Comparison of ENCODE assay signal across 8 cellular contexts in genomic region chr12:54000105-54000773, GRCh38. TPM values are rescaled to one million over a fixed set of nuclear protein-coding genes. Genes with fewer than 3 reads are reported as not detected.
A peak's percentile ranks its signal among the peaks of the same experiment; 100 is the strongest.
DNase-seq lines count a peak whose midpoint lies in the region; ATAC-seq and TF ChIP-seq lines count a peak whose summit lies in the region.

Gene HOXC9 (plus strand): TSS chr12:54000161. CDS start chr12:54000189, 28 bp downstream.

- no peaks in the 10 kb centered on the region for H3K36me3 ChIP-seq in kidney epithelial cell (ENCODE audit: control insufficient read depth, insufficient read depth, low read length)

- peak within 1 kb of the TSS; percentile 39 for H3K4me3 Mint-ChIP-seq in activated naive CD4-positive, alpha-beta T cell treated with anti-CD3 and anti-CD28 coated beads for 36 hours
- H3K4me3 Mint-ChIP-seq in activated T-helper 17 cell treated with anti-CD3 and anti-CD28 coated beads, Interleukin-2, amount 50 U/mL, for 72 hours: peak within 1 kb of the TSS; percentile 17
- peak within 1 kb of the TSS; percentile 85 for H3K4me3 Mint-ChIP-seq in type B pancreatic cell

- H3K27me3 ChIP-seq in kidney epithelial cell (ENCODE audit: control insufficient read depth, insufficient read depth, low read length): peaks cover 33% of the 10 kb centered on the region

- H3K36me3 Mint-ChIP-seq in activated naive CD4-positive, alpha-beta T cell treated with anti-CD3 and anti-CD28 coated beads for 36 hours (ENCODE audit: low read depth): no peaks in the 10 kb centered on the region
- no peaks in the 10 kb centered on the region for H3K36me3 Mint-ChIP-seq in activated T-helper 17 cell treated with anti-CD3 and anti-CD28 coated beads, Interleukin-2, amount 50 U/mL, for 72 hours (ENCODE audit: low read depth)
- no peaks in the 10 kb centered on the region for H3K36me3 Mint-ChIP-seq in type B pancreatic cell

- peaks cover 82% of the 10 kb centered on the region for H3K27me3 Mint-ChIP-seq in activated naive CD4-positive, alpha-beta T cell treated with anti-CD3 and anti-CD28 coated beads for 36 hours (ENCODE audit: low read depth)
- H3K27me3 Mint-ChIP-seq in activated T-helper 17 cell treated with anti-CD3 and anti-CD28 coated beads, Interleukin-2, amount 50 U/mL, for 72 hours: peaks cover 82% of the 10 kb centered on the region
- H3K27me3 Mint-ChIP-seq in type B pancreatic cell: peaks cover 100% of the 10 kb centered on the region

- H3K9me3 Mint-ChIP-seq in activated naive CD4-positive, alpha-beta T cell treated with anti-CD3 and anti-CD28 coated beads for 36 hours: no peaks in the 10 kb centered on the region
- H3K9me3 Mint-ChIP-seq in activated T-helper 17 cell treated with anti-CD3 and anti-CD28 coated beads, Interleukin-2, amount 50 U/mL, for 72 hours: no peaks in the 10 kb centered on the region
- H3K9me3 Mint-ChIP-seq in type B pancreatic cell: no peaks in the 10 kb centered on the region

- peaks cover 28% of the 10 kb centered on the region for H3K4me1 Mint-ChIP-seq in activated naive CD4-positive, alpha-beta T cell treated with anti-CD3 and anti-CD28 coated beads for 36 hours (ENCODE audit: low read depth)
- peaks cover 6% of the 10 kb centered on the region for H3K4me1 Mint-ChIP-seq in activated T-helper 17 cell treated with anti-CD3 and anti-CD28 coated beads, Interleukin-2, amount 50 U/mL, for 72 hours
- peaks cover 8% of the 10 kb centered on the region for H3K4me1 Mint-ChIP-seq in type B pancreatic cell (ENCODE audit: unreplicated experiment)

- intact Hi-C loops in activated naive CD4-positive, alpha-beta T cell treated with anti-CD3 and anti-CD28 coated beads for 36 hours (cut with micrococcal nuclease): loop anchor here (1.0 kb wide), 1 partner anchor 15 kb away; the partner anchor contains the start of gene HOXC10

- CTCF ChIA-PET in activated naive CD4-positive, alpha-beta T cell treated with anti-CD3 and anti-CD28 coated beads for 36 hours (lab: Charles Lee): interaction anchor here (0.6 to 1.9 kb wide), 9 partner anchors 15 to 359 kb away, joined by 3 to 6 read pairs (median 3); partner anchors contain the start of gene HOXC10

- peak within 1 kb of the TSS; percentile 62 for H3K4me3 ChIP-seq in kidney epithelial cell (ENCODE audit: low read depth, low read length)

- DNase-seq in activated naive CD4-positive, alpha-beta T cell treated with anti-CD3 and anti-CD28 coated beads for 36 hours: no peak
- DNase-seq in activated naive CD4-positive, alpha-beta T cell (lab: John Stamatoyannopoulos, UW): no peak
- DNase-seq in kidney epithelial cell (ENCODE audit: low read depth): no peak
- no peak for DNase-seq in type B pancreatic cell (ENCODE audit: extremely low spot score, unreplicated experiment)
- no peak for DNase-seq in amygdala (lab: John Stamatoyannopoulos, UW)
- DNase-seq in GM03348 (ENCODE audit: low spot score): no peak

- no peak for ATAC-seq in activated T-helper 17 cell treated with anti-CD3 and anti-CD28 coated beads, Interleukin-2, amount 50 U/mL, for 72 hours (replicated peaks)
- no peak for ATAC-seq in GM21576 (IDR thresholded peaks at IDR 0.05; ENCODE audit: unreplicated experiment)

- no peak within 1 kb of the TSS for H3K27ac Mint-ChIP-seq in activated naive CD4-positive, alpha-beta T cell treated with anti-CD3 and anti-CD28 coated beads for 36 hours
- no peak within 1 kb of the TSS for H3K27ac Mint-ChIP-seq in activated T-helper 17 cell treated with anti-CD3 and anti-CD28 coated beads, Interleukin-2, amount 50 U/mL, for 72 hours
- H3K27ac Mint-ChIP-seq in type B pancreatic cell: peak within 1 kb of the TSS; percentile 41

- TF ChIP-seq CTCF in kidney epithelial cell (IDR thresholded peaks at IDR 0.05; ENCODE audit: insufficient read depth, low read length, poor library complexity, severe bottlenecking) (no peak), type B pancreatic cell (conservative IDR thresholded peaks at IDR 0.05) (no peak)

RNA-seq across cellular contexts. Expression of gene HOXC9, which starts in this region (rescaled TPM):
- not detected for total RNA-seq in activated naive CD4-positive, alpha-beta T cell treated with anti-CD3 and anti-CD28 coated beads for 36 hours
- total RNA-seq in activated T-helper 17 cell treated with anti-CD3 and anti-CD28 coated beads, Interleukin-2, amount 50 U/mL, for 72 hours: not detected
- total RNA-seq in kidney epithelial cell: 12.3 and 15.5 TPM in 2 replicates
- 0.27 and 0.36 TPM in 2 replicates for total RNA-seq in type B pancreatic cell (ENCODE audit: low replicate concordance)

Comparison
In these comparisons a context has a peak if more than half of its experiments do, and no peak if none do; other contexts are left out.
1. H3K4me3 Mint-ChIP-seq: peak in every context shown above with its lines; median percentile 85 in type B pancreatic cell; 39 in activated naive CD4-positive, alpha-beta T cell treated with anti-CD3 and anti-CD28 coated beads for 36 hours; 17 in activated T-helper 17 cell treated with anti-CD3 and anti-CD28 coated beads, Interleukin-2, amount 50 U/mL, for 72 hours.